Comparison of ENCODE assay signal across 20 cellular contexts in the genomic region with DNA sequence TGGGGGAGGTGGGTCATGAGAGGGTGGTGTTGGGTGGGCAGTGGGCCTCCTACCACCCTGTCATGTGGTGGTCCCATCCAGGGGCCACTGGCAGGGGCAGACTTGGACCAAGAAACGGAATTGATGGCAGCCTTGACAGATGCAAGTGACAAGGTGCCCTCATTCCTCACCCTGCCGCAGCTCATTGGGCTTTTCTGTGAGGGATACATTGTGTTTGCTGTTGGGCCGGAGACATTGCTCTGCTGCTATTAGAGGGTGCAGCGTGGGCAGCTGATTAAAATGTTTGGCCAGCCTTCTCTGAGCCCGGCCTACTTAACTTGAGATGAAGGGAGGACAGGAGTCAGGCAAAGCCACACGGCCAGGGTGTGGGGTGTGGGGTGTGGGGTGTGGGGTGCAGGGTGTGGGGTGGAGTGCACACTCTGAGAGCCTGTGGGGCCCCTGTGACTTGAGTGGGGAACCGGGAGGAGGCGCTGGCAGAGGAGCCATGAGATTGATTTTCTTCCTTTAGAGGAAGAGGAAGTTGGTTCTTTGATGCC.
"Had no signal": no experiment of that assay in that cellular context is flagged by ENCODE, and none has a peak within 500 bp of the region (broad histone marks: within the 10 kb centered on the region; RNA-seq: fewer than 3 reads in every experiment).

No MANE protein-coding gene starts in this region.

- H3K4me1 Mint-ChIP-seq: activated CD4-positive, alpha-beta T cell treated with anti-CD3 and anti-CD28 coated beads, Interleukin-2, amount 10 ng/mL, durations not matched to agents 24 days and 14 days had no signal

- H3K9me3 Mint-ChIP-seq: activated CD4-positive, alpha-beta T cell treated with anti-CD3 and anti-CD28 coated beads, Interleukin-2, amount 10 ng/mL, durations not matched to agents 24 days and 14 days; activated T-cell treated with anti-CD3 and anti-CD28 coated beads, Interleukin-2, amount 50 U/mL, for 24 hours; activated T-helper 2 cell treated with anti-CD3 and anti-CD28 coated beads, Interferon-gamma antibody, Interleukin-2, Interleukin-4, amounts not matched to agents 10 μg/mL and 5 μg/mL and 100 μg/mL, durations not matched to agents 14 hours and 24 hours and 36 hours had no signal

- H3K27me3 ChIP-seq: dorsolateral prefrontal cortex, hepatocyte, ovary, sigmoid colon, spleen, thyroid gland had no signal

- H3K79me2 ChIP-seq: hepatocyte had no signal

- H3K27ac Mint-ChIP-seq: activated CD4-positive, alpha-beta T cell treated with anti-CD3 and anti-CD28 coated beads, Interleukin-2, amount 10 ng/mL, durations not matched to agents 24 days and 14 days; activated CD8-positive, alpha-beta T cell treated with anti-CD3 and anti-CD28 coated beads, Interleukin-2, amount 10 ng/mL, durations not matched to agents 7 days and 5 days; activated naive CD8-positive, alpha-beta T cell; activated T-cell treated with anti-CD3 and anti-CD28 coated beads, Interleukin-2, amount 50 U/mL, for 24 hours; activated T-helper 2 cell treated with anti-CD3 and anti-CD28 coated beads, Interferon-gamma antibody, Interleukin-2, Interleukin-4, amounts not matched to agents 10 μg/mL and 5 μg/mL and 100 μg/mL, durations not matched to agents 14 hours and 24 hours and 36 hours had no signal

- ATAC-seq: activated CD8-positive, alpha-beta T cell treated with anti-CD3 and anti-CD28 coated beads, Interleukin-2, amount 10 ng/mL, durations not matched to agents 7 days and 5 days; left cardiac atrium had no signal

- H3K9me3 ChIP-seq: ovary, sigmoid colon, spleen, thyroid gland had no signal

- H3K36me3 ChIP-seq: ovary, sigmoid colon had no signal

- H3K4me3 ChIP-seq: dorsolateral prefrontal cortex, hepatocyte, ovary, sigmoid colon, SK-N-MC, spleen, thyroid gland had no signal

- DNase-seq: activated CD4-positive, alpha-beta T cell treated with anti-CD3 and anti-CD28 coated beads, Interleukin-2, amount 10 ng/mL, durations not matched to agents 24 days and 14 days; activated CD4-positive, CD25-positive, alpha-beta regulatory T cell; activated CD8-positive, alpha-beta T cell treated with anti-CD3 and anti-CD28 coated beads, Interleukin-2, amount 10 ng/mL, durations not matched to agents 7 days and 5 days; activated T-cell treated with anti-CD3 and anti-CD28 coated beads, Interleukin-2, amount 50 U/mL, for 24 hours; amygdala; caudate nucleus; foreskin fibroblast; left cardiac atrium; spleen; stimulated activated naive CD4-positive, alpha-beta T cell treated with Interleukin-2 at 50 U/mL for 16 hours; T-helper 9 cell; thyroid gland had no signal

- H3K4me1 ChIP-seq: sigmoid colon, spleen, thyroid gland had no signal

- H3K4me2 ChIP-seq: hepatocyte had no signal

- H3K27me3 Mint-ChIP-seq: activated CD4-positive, alpha-beta T cell treated with anti-CD3 and anti-CD28 coated beads, Interleukin-2, amount 10 ng/mL, durations not matched to agents 24 days and 14 days; activated naive CD8-positive, alpha-beta T cell; activated T-cell treated with anti-CD3 and anti-CD28 coated beads, Interleukin-2, amount 50 U/mL, for 24 hours had no signal

- H2AFZ ChIP-seq: hepatocyte had no signal

- H3K4me3 Mint-ChIP-seq: activated CD4-positive, alpha-beta T cell treated with anti-CD3 and anti-CD28 coated beads, Interleukin-2, amount 10 ng/mL, durations not matched to agents 24 days and 14 days; activated CD8-positive, alpha-beta T cell treated with anti-CD3 and anti-CD28 coated beads, Interleukin-2, amount 10 ng/mL, durations not matched to agents 7 days and 5 days; activated naive CD8-positive, alpha-beta T cell; activated T-cell treated with anti-CD3 and anti-CD28 coated beads, Interleukin-2, amount 50 U/mL, for 24 hours had no signal

- H3K27ac ChIP-seq: dorsolateral prefrontal cortex, epithelial cell of prostate, hepatocyte, ovary, sigmoid colon, SK-N-MC, spleen, thyroid gland had no signal
